In the genomic region with DNA sequence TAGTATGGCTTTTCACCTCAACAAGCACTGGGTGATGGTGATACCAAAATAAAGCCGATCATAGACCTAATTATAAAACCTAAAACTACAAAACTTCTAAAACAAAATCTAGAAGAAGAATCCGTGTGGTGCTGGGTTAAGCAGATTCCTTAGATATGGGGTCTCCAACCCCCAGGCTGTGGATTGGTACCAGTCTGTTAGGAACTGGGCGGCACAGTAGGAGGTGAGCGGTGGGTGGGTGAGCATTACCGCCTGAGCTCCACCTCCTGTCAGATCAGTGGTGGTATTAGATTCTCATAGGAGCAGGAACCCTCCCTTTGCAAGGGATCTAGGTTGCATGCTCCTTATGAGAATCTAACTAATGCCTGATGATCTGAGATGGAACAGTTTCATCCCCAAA, we compare ENCODE assay signal across 1 cellular context.
TF ChIP-seq lines count a peak whose summit lies in the region.

No MANE protein-coding gene starts in this region.

TF ChIP-seq in HEK293, 187 proteins besides CTCF, POLR2A, EP300 and RAD21 (continued from another document):
- TF ChIP-seq, protein P1, sequence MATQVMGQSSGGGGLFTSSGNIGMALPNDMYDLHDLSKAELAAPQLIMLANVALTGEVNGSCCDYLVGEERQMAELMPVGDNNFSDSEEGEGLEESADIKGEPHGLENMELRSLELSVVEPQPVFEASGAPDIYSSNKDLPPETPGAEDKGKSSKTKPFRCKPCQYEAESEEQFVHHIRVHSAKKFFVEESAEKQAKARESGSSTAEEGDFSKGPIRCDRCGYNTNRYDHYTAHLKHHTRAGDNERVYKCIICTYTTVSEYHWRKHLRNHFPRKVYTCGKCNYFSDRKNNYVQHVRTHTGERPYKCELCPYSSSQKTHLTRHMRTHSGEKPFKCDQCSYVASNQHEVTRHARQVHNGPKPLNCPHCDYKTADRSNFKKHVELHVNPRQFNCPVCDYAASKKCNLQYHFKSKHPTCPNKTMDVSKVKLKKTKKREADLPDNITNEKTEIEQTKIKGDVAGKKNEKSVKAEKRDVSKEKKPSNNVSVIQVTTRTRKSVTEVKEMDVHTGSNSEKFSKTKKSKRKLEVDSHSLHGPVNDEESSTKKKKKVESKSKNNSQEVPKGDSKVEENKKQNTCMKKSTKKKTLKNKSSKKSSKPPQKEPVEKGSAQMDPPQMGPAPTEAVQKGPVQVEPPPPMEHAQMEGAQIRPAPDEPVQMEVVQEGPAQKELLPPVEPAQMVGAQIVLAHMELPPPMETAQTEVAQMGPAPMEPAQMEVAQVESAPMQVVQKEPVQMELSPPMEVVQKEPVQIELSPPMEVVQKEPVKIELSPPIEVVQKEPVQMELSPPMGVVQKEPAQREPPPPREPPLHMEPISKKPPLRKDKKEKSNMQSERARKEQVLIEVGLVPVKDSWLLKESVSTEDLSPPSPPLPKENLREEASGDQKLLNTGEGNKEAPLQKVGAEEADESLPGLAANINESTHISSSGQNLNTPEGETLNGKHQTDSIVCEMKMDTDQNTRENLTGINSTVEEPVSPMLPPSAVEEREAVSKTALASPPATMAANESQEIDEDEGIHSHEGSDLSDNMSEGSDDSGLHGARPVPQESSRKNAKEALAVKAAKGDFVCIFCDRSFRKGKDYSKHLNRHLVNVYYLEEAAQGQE (tag by site-specific recombination; IDR thresholded peaks at IDR 0.05) = no peak
- TF ChIP-seq, protein P2, sequence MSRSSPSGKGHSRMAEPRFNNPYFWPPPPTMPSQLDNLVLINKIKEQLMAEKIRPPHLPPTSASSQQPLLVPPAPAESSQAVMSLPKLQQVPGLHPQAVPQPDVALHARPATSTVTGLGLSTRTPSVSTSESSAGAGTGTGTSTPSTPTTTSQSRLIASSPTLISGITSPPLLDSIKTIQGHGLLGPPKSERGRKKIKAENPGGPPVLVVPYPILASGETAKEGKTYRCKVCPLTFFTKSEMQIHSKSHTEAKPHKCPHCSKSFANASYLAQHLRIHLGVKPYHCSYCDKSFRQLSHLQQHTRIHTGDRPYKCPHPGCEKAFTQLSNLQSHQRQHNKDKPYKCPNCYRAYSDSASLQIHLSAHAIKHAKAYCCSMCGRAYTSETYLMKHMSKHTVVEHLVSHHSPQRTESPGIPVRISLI (tag by site-specific recombination; IDR thresholded peaks at IDR 0.05) = no peak
- TF ChIP-seq ZNF549 (tag by site-specific recombination; IDR thresholded peaks at IDR 0.05) = peak; percentile 92
- TF ChIP-seq ZNF202 (tag by site-specific recombination; IDR thresholded peaks at IDR 0.05; ENCODE audit: borderline replicate concordance) = no peak
